In the genomic region with DNA sequence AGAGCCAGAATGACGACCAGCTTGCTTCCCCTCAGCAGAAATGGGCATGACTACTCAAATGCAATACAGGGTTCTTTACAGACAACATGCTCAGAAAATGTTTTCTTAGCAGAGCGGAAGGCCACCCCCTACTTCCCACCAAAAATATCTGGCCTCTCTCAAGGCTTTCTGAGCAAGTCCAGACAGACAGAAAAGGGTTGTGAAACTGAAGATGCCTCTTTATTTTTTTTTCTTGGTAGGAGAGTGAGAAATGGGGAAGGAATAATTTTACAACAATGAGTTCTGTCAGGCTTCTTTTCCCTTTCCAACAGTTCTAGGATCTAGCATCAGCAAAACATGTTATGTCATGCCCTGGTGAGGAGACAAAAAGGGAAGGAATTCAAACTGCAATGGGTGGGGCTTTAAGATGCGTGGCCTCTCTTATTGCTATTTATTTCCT, we compare ENCODE assay signal across 12 cellular contexts.
DNase-seq lines count a peak whose midpoint lies in the region; ATAC-seq and TF ChIP-seq lines count a peak whose summit lies in the region.
"Had no signal": no experiment of that assay in that cellular context is flagged by ENCODE, and none has a peak within 500 bp of the region (broad histone marks: within the 10 kb centered on the region; RNA-seq: fewer than 3 reads in every experiment).

No MANE protein-coding gene starts in this region.

- H3K9ac ChIP-seq in skeletal muscle satellite cell (ENCODE audit: low read depth, low read length): peak overlapping the region; percentile 29

- H3K27me3 ChIP-seq in skeletal muscle satellite cell (ENCODE audit: control insufficient read depth, insufficient read depth, low read length): no peaks in the 10 kb centered on the region
- H3K27me3 ChIP-seq: gastrocnemius medialis had no signal

- peaks cover 52% of the 10 kb centered on the region for H3K27me3 Mint-ChIP-seq in WTC11 (ENCODE audit: low read depth)
- H3K27me3 Mint-ChIP-seq in natural killer cell treated with Interleukin-12 subunit alpha and Interleukin-12 subunit beta and Interleukin-15 and Interleukin-18, amount 100 ng/mL, for 72 hours: peaks cover 15 to 29% of the 10 kb centered on the region in 2 donors

- TF ChIP-seq CTCF in WTC11 (IDR thresholded peaks at IDR 0.05): no peak

- POLR2A ChIA-PET in WTC11 (lab: Charles Lee): no interaction called here

- DNase-seq in HCEC 1CT (peak; percentile 36), WTC11 (ENCODE audit: low spot score) (no peak), left cardiac atrium (no peak), HK-2 (ENCODE audit: unreplicated experiment) (no peak), KG1 (lab: John Stamatoyannopoulos, UW) (no peak), DMS114 treated with DMSO at 0.1 percent for 48 hours (lab: John Stamatoyannopoulos, UW; ENCODE audit: unreplicated experiment) (no peak)
- no peak for DNase-seq in natural killer cell treated with Interleukin-12 subunit alpha and Interleukin-12 subunit beta and Interleukin-15 and Interleukin-18, amount 100 ng/mL, for 72 hours (ENCODE audit: low spot score)
- DNase-seq: gastrocnemius medialis, NCI-H2081, T-helper 2 cell had no signal

- no peaks in the 10 kb centered on the region for H3K36me3 Mint-ChIP-seq in WTC11
- no peaks in the 10 kb centered on the region for H3K36me3 Mint-ChIP-seq in natural killer cell treated with Interleukin-12 subunit alpha and Interleukin-12 subunit beta and Interleukin-15 and Interleukin-18, amount 100 ng/mL, for 72 hours

- no peak overlapping the region for H3K4me3 Mint-ChIP-seq in WTC11
- H3K4me3 Mint-ChIP-seq in natural killer cell treated with Interleukin-12 subunit alpha and Interleukin-12 subunit beta and Interleukin-15 and Interleukin-18, amount 100 ng/mL, for 72 hours: no peak overlapping the region
- H3K4me3 Mint-ChIP-seq: activated T-helper 17 cell treated with anti-CD3 and anti-CD28 coated beads, Interleukin-2, amount 50 U/mL, for 72 hours had no signal

- peaks cover 7% of the 10 kb centered on the region; the same call in 1 of the 2 replicates for H3K9me3 Mint-ChIP-seq in WTC11
- peaks cover 9% of the 10 kb centered on the region for H3K9me3 Mint-ChIP-seq in natural killer cell treated with Interleukin-12 subunit alpha and Interleukin-12 subunit beta and Interleukin-15 and Interleukin-18, amount 100 ng/mL, for 72 hours
- H3K9me3 Mint-ChIP-seq: activated T-helper 17 cell treated with anti-CD3 and anti-CD28 coated beads, Interleukin-2, amount 50 U/mL, for 72 hours had no signal

- no peak for ATAC-seq in WTC11
- peak; percentile 55 to 84 for ATAC-seq in left cardiac atrium
- ATAC-seq in natural killer cell treated with Interleukin-12 subunit alpha and Interleukin-12 subunit beta and Interleukin-15 and Interleukin-18, amount 100 ng/mL, for 72 hours: no peak
- ATAC-seq: activated T-helper 17 cell treated with anti-CD3 and anti-CD28 coated beads, Interleukin-2, amount 50 U/mL, for 72 hours had no signal

- H3K9me3 ChIP-seq in skeletal muscle satellite cell (replicated peaks; ENCODE audit: low read length): no peaks in the 10 kb centered on the region
- H3K9me3 ChIP-seq: gastrocnemius medialis had no signal

- peaks cover 51% of the 10 kb centered on the region for H3K4me1 Mint-ChIP-seq in WTC11
- no peaks in the 10 kb centered on the region for H3K4me1 Mint-ChIP-seq in natural killer cell treated with Interleukin-12 subunit alpha and Interleukin-12 subunit beta and Interleukin-15 and Interleukin-18, amount 100 ng/mL, for 72 hours (ENCODE audit: low read depth in 2 of 2)
- H3K4me1 Mint-ChIP-seq: activated T-helper 17 cell treated with anti-CD3 and anti-CD28 coated beads, Interleukin-2, amount 50 U/mL, for 72 hours had no signal

- H3K4me3 ChIP-seq in skeletal muscle satellite cell (ENCODE audit: low read length): no peak overlapping the region
- H3K4me3 ChIP-seq: gastrocnemius medialis had no signal

- intact Hi-C loops in left cardiac atrium (cut with DNase I): no loop called here

- CTCF ChIA-PET in WTC11 (lab: Charles Lee): no interaction called here

- H3K36me3 ChIP-seq in skeletal muscle satellite cell (ENCODE audit: insufficient read depth, low read length): no peaks in the 10 kb centered on the region
- H3K36me3 ChIP-seq: gastrocnemius medialis had no signal

- peak overlapping the region; percentile 33; the same call in 1 of the 2 replicates for H3K27ac Mint-ChIP-seq in WTC11
- H3K27ac Mint-ChIP-seq in natural killer cell treated with Interleukin-12 subunit alpha and Interleukin-12 subunit beta and Interleukin-15 and Interleukin-18, amount 100 ng/mL, for 72 hours: no peak overlapping the region
- H3K27ac Mint-ChIP-seq: activated T-helper 17 cell treated with anti-CD3 and anti-CD28 coated beads, Interleukin-2, amount 50 U/mL, for 72 hours had no signal

- peaks cover 38% of the 10 kb centered on the region for H3K4me1 ChIP-seq in skeletal muscle satellite cell (ENCODE audit: control insufficient read depth, insufficient read depth, low read length)
- H3K4me1 ChIP-seq: gastrocnemius medialis had no signal

- H3K4me2 ChIP-seq in skeletal muscle satellite cell (ENCODE audit: low read length): peak overlapping the region; percentile 22

TF ChIP-seq in WTC11, 78 proteins besides CTCF, POLR2A, EP300 and RAD21 (continues in another document):
- no peak for TF ChIP-seq TEAD1 (CRISPR knock-in tag; IDR thresholded peaks at IDR 0.05)
- TF ChIP-seq, protein P1, sequence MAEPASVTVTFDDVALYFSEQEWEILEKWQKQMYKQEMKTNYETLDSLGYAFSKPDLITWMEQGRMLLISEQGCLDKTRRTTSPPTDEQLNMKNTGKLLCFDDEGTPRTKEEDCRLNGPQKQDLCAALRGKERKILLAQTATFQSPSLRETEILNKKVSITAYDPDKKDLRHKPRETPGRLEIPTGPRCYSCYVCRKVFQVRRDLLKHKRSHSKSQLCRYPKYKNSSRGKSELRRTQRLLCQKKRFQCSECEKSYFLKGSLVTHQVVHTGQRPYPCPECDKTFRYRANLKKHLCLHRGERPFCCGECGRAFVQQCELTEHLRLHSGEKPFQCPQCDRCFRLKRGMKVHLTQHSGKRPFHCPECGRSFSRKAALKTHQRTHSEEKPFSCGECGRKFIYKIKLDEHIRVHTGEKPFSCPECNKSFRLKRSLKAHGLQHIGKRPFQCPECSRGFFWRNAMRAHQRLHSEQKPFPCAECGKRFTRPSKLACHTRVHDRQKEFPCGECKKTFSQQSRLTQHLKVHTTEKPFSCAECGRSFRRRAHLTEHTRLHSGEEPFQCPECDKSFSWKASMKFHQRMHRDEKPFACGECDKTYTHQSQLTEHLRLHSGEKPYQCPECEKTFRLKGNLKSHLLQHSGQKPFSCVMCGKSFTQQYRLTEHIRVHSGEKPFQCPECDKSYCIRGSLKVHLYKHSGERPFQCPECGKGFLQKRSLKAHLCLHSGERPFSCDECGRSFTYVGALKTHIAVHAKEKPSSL (CRISPR knock-in tag; conservative IDR thresholded peaks at IDR 0.05): no peak
- no peak for TF ChIP-seq ZNF232 (CRISPR knock-in tag; IDR thresholded peaks at IDR 0.05)
- TF ChIP-seq, protein P2, sequence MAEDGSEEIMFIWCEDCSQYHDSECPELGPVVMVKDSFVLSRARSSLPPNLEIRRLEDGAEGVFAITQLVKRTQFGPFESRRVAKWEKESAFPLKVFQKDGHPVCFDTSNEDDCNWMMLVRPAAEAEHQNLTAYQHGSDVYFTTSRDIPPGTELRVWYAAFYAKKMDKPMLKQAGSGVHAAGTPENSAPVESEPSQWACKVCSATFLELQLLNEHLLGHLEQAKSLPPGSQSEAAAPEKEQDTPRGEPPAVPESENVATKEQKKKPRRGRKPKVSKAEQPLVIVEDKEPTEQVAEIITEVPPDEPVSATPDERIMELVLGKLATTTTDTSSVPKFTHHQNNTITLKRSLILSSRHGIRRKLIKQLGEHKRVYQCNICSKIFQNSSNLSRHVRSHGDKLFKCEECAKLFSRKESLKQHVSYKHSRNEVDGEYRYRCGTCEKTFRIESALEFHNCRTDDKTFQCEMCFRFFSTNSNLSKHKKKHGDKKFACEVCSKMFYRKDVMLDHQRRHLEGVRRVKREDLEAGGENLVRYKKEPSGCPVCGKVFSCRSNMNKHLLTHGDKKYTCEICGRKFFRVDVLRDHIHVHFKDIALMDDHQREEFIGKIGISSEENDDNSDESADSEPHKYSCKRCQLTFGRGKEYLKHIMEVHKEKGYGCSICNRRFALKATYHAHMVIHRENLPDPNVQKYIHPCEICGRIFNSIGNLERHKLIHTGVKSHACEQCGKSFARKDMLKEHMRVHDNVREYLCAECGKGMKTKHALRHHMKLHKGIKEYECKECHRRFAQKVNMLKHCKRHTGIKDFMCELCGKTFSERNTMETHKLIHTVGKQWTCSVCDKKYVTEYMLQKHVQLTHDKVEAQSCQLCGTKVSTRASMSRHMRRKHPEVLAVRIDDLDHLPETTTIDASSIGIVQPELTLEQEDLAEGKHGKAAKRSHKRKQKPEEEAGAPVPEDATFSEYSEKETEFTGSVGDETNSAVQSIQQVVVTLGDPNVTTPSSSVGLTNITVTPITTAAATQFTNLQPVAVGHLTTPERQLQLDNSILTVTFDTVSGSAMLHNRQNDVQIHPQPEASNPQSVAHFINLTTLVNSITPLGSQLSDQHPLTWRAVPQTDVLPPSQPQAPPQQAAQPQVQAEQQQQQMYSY (CRISPR knock-in tag; IDR thresholded peaks at IDR 0.05): no peak
- TF ChIP-seq SP1 (CRISPR knock-in tag; conservative IDR thresholded peaks at IDR 0.05): no peak
- TF ChIP-seq ZNF416 (CRISPR knock-in tag; IDR thresholded peaks at IDR 0.05): no peak

Comparison
In these comparisons a context has a peak if more than half of its experiments do, and no peak if none do; other contexts are left out.
1. ATAC-seq: peak in left cardiac atrium (2 of 2); none in WTC11 (single experiment) and natural killer cell treated with Interleukin-12 subunit alpha and Interleukin-12 subunit beta and Interleukin-15 and Interleukin-18, amount 100 ng/mL, for 72 hours (0 of 2).